2 cellular contexts compared by ENCODE assay signal in genomic region chr19:710767-711166, GRCh38.
TF ChIP-seq lines count a peak whose summit lies in the region.

No MANE protein-coding gene starts in this region.

TF ChIP-seq in IMR-90, 13 proteins besides CTCF, POLR2A, EP300 and RAD21:
- TF ChIP-seq CEBPB (IDR thresholded peaks at IDR 0.05; ENCODE audit: low read depth, low read length) (no peak), CHD1 (IDR thresholded peaks at IDR 0.05; ENCODE audit: low read depth, low read length) (no peak), USF2 (IDR thresholded peaks at IDR 0.05; ENCODE audit: low read depth, low read length) (no peak), RFX5 (IDR thresholded peaks at IDR 0.05; ENCODE audit: low read depth, low read length) (no peak), MXI1 (IDR thresholded peaks at IDR 0.05; ENCODE audit: borderline replicate concordance, low read depth, low read length) (no peak), ELK1 (IDR thresholded peaks at IDR 0.05; ENCODE audit: borderline replicate concordance, low read depth, low read length) (no peak)
TF ChIP-seq in IMR-90: peak in this region for 0.

TF ChIP-seq in K562, 482 proteins besides CTCF, POLR2A, EP300 and RAD21:
- TF ChIP-seq TAF9B (IDR thresholded peaks at IDR 0.05; ENCODE audit: partially characterized antibody) (no peak), ZBTB33 (CRISPR knock-in tag; IDR thresholded peaks at IDR 0.05) (peak; percentile 61; the same call in 1 of the 2 replicates), TOE1 (IDR thresholded peaks at IDR 0.05; ENCODE audit: borderline replicate concordance) (no peak), TOE1 (CRISPR knock-in tag; IDR thresholded peaks at IDR 0.05; ENCODE audit: borderline replicate concordance, low read depth) (no peak)
